Comparison of ENCODE assay signal across 1 cellular context in the genomic region with DNA sequence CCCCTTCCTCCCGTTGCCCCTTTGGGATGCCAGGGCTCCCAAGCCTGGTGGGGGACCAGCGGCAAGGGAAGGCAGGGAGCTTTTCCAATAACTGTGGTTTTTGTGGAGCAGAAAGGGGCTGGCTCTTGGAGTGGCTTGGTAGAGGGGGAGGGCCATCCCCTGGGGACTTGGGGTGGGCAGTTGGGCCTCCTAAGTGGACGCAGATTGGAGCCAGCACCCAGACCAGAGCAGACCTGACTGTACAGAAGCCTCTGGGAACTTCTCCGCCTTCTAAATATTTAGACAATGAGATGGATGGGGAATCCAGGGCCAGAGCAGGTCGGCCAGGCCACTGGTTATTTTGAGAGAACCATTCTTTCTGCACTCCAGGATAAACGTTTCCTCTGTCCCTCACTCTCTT.
TF ChIP-seq lines count a peak whose summit lies in the region.

No MANE protein-coding gene starts in this region.

TF ChIP-seq in HepG2, 621 proteins besides CTCF, POLR2A, EP300 and RAD21:
- TF ChIP-seq ZNF556 (CRISPR knock-in tag; IDR thresholded peaks at IDR 0.05; ENCODE audit: borderline replicate concordance) (no peak), NR1H2 (CRISPR knock-in tag; IDR thresholded peaks at IDR 0.05; ENCODE audit: borderline replicate concordance, low read depth) (no peak), ZNF281 (CRISPR knock-in tag; IDR thresholded peaks at IDR 0.05; ENCODE audit: borderline replicate concordance) (no peak), ZBTB8A (CRISPR knock-in tag; IDR thresholded peaks at IDR 0.05; ENCODE audit: borderline replicate concordance, low read depth) (no peak), ZNF780A (CRISPR knock-in tag; IDR thresholded peaks at IDR 0.05) (no peak), ZNF567 (CRISPR knock-in tag; IDR thresholded peaks at IDR 0.05; ENCODE audit: borderline replicate concordance) (no peak), ZNF34 (CRISPR knock-in tag; IDR thresholded peaks at IDR 0.05; ENCODE audit: borderline replicate concordance) (no peak), DDIT3 (CRISPR knock-in tag; IDR thresholded peaks at IDR 0.05) (no peak)
- TF ChIP-seq, protein P1, sequence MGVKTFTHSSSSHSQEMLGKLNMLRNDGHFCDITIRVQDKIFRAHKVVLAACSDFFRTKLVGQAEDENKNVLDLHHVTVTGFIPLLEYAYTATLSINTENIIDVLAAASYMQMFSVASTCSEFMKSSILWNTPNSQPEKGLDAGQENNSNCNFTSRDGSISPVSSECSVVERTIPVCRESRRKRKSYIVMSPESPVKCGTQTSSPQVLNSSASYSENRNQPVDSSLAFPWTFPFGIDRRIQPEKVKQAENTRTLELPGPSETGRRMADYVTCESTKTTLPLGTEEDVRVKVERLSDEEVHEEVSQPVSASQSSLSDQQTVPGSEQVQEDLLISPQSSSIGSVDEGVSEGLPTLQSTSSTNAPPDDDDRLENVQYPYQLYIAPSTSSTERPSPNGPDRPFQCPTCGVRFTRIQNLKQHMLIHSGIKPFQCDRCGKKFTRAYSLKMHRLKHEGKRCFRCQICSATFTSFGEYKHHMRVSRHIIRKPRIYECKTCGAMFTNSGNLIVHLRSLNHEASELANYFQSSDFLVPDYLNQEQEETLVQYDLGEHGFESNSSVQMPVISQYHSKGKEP (CRISPR knock-in tag; IDR thresholded peaks at IDR 0.05): no peak
- TF ChIP-seq, protein P2, sequence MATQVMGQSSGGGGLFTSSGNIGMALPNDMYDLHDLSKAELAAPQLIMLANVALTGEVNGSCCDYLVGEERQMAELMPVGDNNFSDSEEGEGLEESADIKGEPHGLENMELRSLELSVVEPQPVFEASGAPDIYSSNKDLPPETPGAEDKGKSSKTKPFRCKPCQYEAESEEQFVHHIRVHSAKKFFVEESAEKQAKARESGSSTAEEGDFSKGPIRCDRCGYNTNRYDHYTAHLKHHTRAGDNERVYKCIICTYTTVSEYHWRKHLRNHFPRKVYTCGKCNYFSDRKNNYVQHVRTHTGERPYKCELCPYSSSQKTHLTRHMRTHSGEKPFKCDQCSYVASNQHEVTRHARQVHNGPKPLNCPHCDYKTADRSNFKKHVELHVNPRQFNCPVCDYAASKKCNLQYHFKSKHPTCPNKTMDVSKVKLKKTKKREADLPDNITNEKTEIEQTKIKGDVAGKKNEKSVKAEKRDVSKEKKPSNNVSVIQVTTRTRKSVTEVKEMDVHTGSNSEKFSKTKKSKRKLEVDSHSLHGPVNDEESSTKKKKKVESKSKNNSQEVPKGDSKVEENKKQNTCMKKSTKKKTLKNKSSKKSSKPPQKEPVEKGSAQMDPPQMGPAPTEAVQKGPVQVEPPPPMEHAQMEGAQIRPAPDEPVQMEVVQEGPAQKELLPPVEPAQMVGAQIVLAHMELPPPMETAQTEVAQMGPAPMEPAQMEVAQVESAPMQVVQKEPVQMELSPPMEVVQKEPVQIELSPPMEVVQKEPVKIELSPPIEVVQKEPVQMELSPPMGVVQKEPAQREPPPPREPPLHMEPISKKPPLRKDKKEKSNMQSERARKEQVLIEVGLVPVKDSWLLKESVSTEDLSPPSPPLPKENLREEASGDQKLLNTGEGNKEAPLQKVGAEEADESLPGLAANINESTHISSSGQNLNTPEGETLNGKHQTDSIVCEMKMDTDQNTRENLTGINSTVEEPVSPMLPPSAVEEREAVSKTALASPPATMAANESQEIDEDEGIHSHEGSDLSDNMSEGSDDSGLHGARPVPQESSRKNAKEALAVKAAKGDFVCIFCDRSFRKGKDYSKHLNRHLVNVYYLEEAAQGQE (IDR thresholded peaks at IDR 0.05; ENCODE audit: borderline replicate concordance in 1 of 2, low read depth in 1 of 2, low read length in 2 of 2): no peak
